In the genomic region with DNA sequence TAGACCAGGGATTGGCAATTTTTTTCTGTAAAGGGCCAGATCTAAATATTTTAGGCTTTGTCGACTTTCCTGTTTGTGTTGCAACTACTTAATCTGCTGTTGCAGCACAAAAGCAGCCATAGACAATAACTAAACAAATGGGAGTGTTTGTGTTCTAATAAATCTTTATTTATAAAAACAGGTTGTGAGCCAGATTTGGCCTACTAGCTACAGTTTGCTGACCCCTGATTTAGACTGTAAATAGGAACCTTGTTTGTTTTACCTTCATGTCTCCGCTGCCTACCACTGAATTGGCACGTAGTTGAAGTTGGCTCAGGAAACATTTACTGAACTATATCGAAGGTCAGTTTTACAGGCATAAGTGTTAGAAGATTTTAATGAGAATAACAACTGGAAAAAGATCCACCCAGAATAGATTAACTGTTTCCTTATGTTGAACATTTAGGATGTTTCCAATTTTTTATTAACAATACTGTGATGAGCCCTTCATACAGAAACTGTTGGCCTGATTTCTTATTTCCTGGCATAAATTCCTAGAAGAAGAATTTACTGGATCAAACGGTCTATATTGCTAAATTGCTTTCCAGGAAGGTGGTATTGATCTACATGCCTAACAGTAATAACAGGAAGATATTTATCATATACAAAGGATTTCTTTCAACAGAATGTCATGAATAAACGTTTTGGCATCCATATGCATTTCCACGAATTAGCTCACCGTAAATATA, we compare ENCODE assay signal across 1 cellular context.
TF ChIP-seq lines count a peak whose summit lies in the region.

No MANE protein-coding gene starts in this region.

TF ChIP-seq in HepG2, 621 proteins besides CTCF, POLR2A, EP300 and RAD21 (continued from another document and continues in another):
- TF ChIP-seq ZNF781 (CRISPR knock-in tag; IDR thresholded peaks at IDR 0.05; ENCODE audit: borderline replicate concordance, not compliant biosample characterization): no peak
- TF ChIP-seq HNF4A (CRISPR knock-in tag; IDR thresholded peaks at IDR 0.05): peak; percentile 31; the same call in 1 of the 2 replicates
- TF ChIP-seq ZNF614 (CRISPR knock-in tag; IDR thresholded peaks at IDR 0.05; ENCODE audit: borderline replicate concordance): 0 out of 2 replicates have a peak, but pooled peaks have one; percentile 51
- TF ChIP-seq, protein P1, sequence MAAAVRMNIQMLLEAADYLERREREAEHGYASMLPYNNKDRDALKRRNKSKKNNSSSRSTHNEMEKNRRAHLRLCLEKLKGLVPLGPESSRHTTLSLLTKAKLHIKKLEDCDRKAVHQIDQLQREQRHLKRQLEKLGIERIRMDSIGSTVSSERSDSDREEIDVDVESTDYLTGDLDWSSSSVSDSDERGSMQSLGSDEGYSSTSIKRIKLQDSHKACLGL (CRISPR knock-in tag; IDR thresholded peaks at IDR 0.05): no peak
- no peak for TF ChIP-seq ZNF12 (CRISPR knock-in tag; IDR thresholded peaks at IDR 0.05)
- no peak for TF ChIP-seq NFIB (CRISPR knock-in tag; IDR thresholded peaks at IDR 0.05; ENCODE audit: borderline replicate concordance)
- TF ChIP-seq, protein P2, sequence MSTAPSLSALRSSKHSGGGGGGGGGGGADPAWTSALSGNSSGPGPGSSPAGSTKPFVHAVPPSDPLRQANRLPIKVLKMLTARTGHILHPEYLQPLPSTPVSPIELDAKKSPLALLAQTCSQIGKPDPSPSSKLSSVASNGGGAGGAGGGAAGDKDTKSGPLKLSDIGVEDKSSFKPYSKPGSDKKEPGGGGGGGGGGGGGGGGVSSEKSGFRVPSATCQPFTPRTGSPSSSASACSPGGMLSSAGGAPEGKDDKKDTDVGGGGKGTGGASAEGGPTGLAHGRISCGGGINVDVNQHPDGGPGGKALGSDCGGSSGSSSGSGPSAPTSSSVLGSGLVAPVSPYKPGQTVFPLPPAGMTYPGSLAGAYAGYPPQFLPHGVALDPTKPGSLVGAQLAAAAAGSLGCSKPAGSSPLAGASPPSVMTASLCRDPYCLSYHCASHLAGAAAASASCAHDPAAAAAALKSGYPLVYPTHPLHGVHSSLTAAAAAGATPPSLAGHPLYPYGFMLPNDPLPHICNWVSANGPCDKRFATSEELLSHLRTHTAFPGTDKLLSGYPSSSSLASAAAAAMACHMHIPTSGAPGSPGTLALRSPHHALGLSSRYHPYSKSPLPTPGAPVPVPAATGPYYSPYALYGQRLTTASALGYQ (CRISPR knock-in tag; IDR thresholded peaks at IDR 0.05): peak; percentile 92
- TF ChIP-seq HDAC6 (IDR thresholded peaks at IDR 0.05; ENCODE audit: low read depth, low read length): no peak
- TF ChIP-seq NAIF1 (CRISPR knock-in tag; IDR thresholded peaks at IDR 0.05; ENCODE audit: borderline replicate concordance): no peak
- TF ChIP-seq, protein P3, sequence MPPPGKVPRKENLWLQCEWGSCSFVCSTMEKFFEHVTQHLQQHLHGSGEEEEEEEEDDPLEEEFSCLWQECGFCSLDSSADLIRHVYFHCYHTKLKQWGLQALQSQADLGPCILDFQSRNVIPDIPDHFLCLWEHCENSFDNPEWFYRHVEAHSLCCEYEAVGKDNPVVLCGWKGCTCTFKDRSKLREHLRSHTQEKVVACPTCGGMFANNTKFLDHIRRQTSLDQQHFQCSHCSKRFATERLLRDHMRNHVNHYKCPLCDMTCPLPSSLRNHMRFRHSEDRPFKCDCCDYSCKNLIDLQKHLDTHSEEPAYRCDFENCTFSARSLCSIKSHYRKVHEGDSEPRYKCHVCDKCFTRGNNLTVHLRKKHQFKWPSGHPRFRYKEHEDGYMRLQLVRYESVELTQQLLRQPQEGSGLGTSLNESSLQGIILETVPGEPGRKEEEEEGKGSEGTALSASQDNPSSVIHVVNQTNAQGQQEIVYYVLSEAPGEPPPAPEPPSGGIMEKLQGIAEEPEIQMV (CRISPR knock-in tag; IDR thresholded peaks at IDR 0.05; ENCODE audit: low read depth): no peak
- TF ChIP-seq, protein P4, sequence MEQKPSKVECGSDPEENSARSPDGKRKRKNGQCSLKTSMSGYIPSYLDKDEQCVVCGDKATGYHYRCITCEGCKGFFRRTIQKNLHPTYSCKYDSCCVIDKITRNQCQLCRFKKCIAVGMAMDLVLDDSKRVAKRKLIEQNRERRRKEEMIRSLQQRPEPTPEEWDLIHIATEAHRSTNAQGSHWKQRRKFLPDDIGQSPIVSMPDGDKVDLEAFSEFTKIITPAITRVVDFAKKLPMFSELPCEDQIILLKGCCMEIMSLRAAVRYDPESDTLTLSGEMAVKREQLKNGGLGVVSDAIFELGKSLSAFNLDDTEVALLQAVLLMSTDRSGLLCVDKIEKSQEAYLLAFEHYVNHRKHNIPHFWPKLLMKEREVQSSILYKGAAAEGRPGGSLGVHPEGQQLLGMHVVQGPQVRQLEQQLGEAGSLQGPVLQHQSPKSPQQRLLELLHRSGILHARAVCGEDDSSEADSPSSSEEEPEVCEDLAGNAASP (CRISPR knock-in tag; IDR thresholded peaks at IDR 0.05; ENCODE audit: borderline replicate concordance): peak; percentile 30; the same call in 1 of the 2 replicates
- TF ChIP-seq, protein P5, sequence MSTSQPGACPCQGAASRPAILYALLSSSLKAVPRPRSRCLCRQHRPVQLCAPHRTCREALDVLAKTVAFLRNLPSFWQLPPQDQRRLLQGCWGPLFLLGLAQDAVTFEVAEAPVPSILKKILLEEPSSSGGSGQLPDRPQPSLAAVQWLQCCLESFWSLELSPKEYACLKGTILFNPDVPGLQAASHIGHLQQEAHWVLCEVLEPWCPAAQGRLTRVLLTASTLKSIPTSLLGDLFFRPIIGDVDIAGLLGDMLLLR (CRISPR knock-in tag; IDR thresholded peaks at IDR 0.05): no peak
- TF ChIP-seq SP5 (CRISPR knock-in tag; IDR thresholded peaks at IDR 0.05; ENCODE audit: borderline replicate concordance, low read depth): 0 out of 2 replicates have a peak, but pooled peaks have one; percentile 27
- TF ChIP-seq ZNF841 (CRISPR knock-in tag; IDR thresholded peaks at IDR 0.05; ENCODE audit: borderline replicate concordance): no peak
- TF ChIP-seq RBFOX2 (IDR thresholded peaks at IDR 0.05; ENCODE audit: low read depth, low read length): no peak
- no peak for TF ChIP-seq ARHGAP35 (CRISPR knock-in tag; IDR thresholded peaks at IDR 0.05; ENCODE audit: borderline replicate concordance)
- no peak for TF ChIP-seq NFRKB (IDR thresholded peaks at IDR 0.05)
- TF ChIP-seq TEAD3 (CRISPR knock-in tag; optimal IDR thresholded peaks at IDR 0.05; ENCODE audit: borderline replicate concordance): peak; percentile 42
- TF ChIP-seq TOE1 (CRISPR knock-in tag; IDR thresholded peaks at IDR 0.05): no peak
- TF ChIP-seq, protein P6, sequence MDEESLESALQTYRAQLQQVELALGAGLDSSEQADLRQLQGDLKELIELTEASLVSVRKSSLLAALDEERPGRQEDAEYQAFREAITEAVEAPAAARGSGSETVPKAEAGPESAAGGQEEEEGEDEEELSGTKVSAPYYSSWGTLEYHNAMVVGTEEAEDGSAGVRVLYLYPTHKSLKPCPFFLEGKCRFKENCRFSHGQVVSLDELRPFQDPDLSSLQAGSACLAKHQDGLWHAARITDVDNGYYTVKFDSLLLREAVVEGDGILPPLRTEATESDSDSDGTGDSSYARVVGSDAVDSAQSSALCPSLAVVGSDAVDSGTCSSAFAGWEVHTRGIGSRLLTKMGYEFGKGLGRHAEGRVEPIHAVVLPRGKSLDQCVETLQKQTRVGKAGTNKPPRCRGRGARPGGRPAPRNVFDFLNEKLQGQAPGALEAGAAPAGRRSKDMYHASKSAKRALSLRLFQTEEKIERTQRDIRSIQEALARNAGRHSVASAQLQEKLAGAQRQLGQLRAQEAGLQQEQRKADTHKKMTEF (CRISPR knock-in tag; IDR thresholded peaks at IDR 0.05): peak; percentile 54; the same call in 1 of the 2 replicates
- peak; percentile 83; the same call in 1 of the 2 replicates for TF ChIP-seq GATA4 (IDR thresholded peaks at IDR 0.05; ENCODE audit: borderline replicate concordance, low read depth)
- TF ChIP-seq, protein P7, sequence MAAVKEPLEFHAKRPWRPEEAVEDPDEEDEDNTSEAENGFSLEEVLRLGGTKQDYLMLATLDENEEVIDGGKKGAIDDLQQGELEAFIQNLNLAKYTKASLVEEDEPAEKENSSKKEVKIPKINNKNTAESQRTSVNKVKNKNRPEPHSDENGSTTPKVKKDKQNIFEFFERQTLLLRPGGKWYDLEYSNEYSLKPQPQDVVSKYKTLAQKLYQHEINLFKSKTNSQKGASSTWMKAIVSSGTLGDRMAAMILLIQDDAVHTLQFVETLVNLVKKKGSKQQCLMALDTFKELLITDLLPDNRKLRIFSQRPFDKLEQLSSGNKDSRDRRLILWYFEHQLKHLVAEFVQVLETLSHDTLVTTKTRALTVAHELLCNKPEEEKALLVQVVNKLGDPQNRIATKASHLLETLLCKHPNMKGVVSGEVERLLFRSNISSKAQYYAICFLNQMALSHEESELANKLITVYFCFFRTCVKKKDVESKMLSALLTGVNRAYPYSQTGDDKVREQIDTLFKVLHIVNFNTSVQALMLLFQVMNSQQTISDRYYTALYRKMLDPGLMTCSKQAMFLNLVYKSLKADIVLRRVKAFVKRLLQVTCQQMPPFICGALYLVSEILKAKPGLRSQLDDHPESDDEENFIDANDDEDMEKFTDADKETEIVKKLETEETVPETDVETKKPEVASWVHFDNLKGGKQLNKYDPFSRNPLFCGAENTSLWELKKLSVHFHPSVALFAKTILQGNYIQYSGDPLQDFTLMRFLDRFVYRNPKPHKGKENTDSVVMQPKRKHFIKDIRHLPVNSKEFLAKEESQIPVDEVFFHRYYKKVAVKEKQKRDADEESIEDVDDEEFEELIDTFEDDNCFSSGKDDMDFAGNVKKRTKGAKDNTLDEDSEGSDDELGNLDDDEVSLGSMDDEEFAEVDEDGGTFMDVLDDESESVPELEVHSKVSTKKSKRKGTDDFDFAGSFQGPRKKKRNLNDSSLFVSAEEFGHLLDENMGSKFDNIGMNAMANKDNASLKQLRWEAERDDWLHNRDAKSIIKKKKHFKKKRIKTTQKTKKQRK (IDR thresholded peaks at IDR 0.05; ENCODE audit: low read length): no peak
- peak; percentile 41; the same call in 1 of the 2 replicates for TF ChIP-seq KAT8 (CRISPR knock-in tag; IDR thresholded peaks at IDR 0.05)
- TF ChIP-seq NCOA1 (CRISPR knock-in tag; IDR thresholded peaks at IDR 0.05): no peak
- TF ChIP-seq CBFB (CRISPR knock-in tag; IDR thresholded peaks at IDR 0.05): no peak
- no peak for TF ChIP-seq TGIF2 (CRISPR knock-in tag; IDR thresholded peaks at IDR 0.05)
- no peak; the same call in 1 of the 2 replicates for TF ChIP-seq CEBPB (IDR thresholded peaks at IDR 0.05; ENCODE audit: borderline replicate concordance, low read depth, low read length)
- TF ChIP-seq ZNF234 (CRISPR knock-in tag; conservative IDR thresholded peaks at IDR 0.05): no peak
- TF ChIP-seq SYNCRIP (IDR thresholded peaks at IDR 0.05; ENCODE audit: insufficient read depth, low read depth, low read length): no peak
- no peak for TF ChIP-seq ZNF792 (CRISPR knock-in tag; IDR thresholded peaks at IDR 0.05)
- TF ChIP-seq SMAD1 (CRISPR knock-in tag; IDR thresholded peaks at IDR 0.05; ENCODE audit: borderline replicate concordance, low read depth): no peak
- TF ChIP-seq SPEN (CRISPR knock-in tag; IDR thresholded peaks at IDR 0.05; ENCODE audit: low read depth): no peak
- TF ChIP-seq CENPT (CRISPR knock-in tag; IDR thresholded peaks at IDR 0.05; ENCODE audit: low read depth): no peak
- TF ChIP-seq KDM6A (CRISPR knock-in tag; IDR thresholded peaks at IDR 0.05; ENCODE audit: low read depth): no peak
- no peak for TF ChIP-seq JUND (CRISPR knock-in tag; IDR thresholded peaks at IDR 0.05)
- TF ChIP-seq, protein P8, sequence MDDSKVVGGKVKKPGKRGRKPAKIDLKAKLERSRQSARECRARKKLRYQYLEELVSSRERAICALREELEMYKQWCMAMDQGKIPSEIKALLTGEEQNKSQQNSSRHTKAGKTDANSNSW (CRISPR knock-in tag; IDR thresholded peaks at IDR 0.05; ENCODE audit: borderline replicate concordance): no peak
- no peak for TF ChIP-seq ZNF350 (CRISPR knock-in tag; IDR thresholded peaks at IDR 0.05; ENCODE audit: borderline replicate concordance, low read depth)
- TF ChIP-seq FOXA3 (CRISPR knock-in tag; IDR thresholded peaks at IDR 0.05): peak; percentile 93
- no peak for TF ChIP-seq PTBP1 (IDR thresholded peaks at IDR 0.05; ENCODE audit: low read depth, low read length, poor library complexity, severe bottlenecking)
- TF ChIP-seq MAFK (conservative IDR thresholded peaks at IDR 0.05 in 1 of 2, IDR thresholded peaks at IDR 0.05 in 1 of 2; ENCODE audit: low read length in 2 of 2): peak; percentile 64 to 74; a peak in 3 of 4 replicates
- peak; percentile 41; the same call in 1 of the 2 replicates for TF ChIP-seq CEBPG (CRISPR knock-in tag; IDR thresholded peaks at IDR 0.05)
- TF ChIP-seq ZNF839 (CRISPR knock-in tag; IDR thresholded peaks at IDR 0.05; ENCODE audit: borderline replicate concordance): no peak
- TF ChIP-seq KAT7 (CRISPR knock-in tag; IDR thresholded peaks at IDR 0.05; ENCODE audit: borderline replicate concordance): no peak
- no peak for TF ChIP-seq HES4 (CRISPR knock-in tag; IDR thresholded peaks at IDR 0.05; ENCODE audit: borderline replicate concordance)
- TF ChIP-seq, protein P9, sequence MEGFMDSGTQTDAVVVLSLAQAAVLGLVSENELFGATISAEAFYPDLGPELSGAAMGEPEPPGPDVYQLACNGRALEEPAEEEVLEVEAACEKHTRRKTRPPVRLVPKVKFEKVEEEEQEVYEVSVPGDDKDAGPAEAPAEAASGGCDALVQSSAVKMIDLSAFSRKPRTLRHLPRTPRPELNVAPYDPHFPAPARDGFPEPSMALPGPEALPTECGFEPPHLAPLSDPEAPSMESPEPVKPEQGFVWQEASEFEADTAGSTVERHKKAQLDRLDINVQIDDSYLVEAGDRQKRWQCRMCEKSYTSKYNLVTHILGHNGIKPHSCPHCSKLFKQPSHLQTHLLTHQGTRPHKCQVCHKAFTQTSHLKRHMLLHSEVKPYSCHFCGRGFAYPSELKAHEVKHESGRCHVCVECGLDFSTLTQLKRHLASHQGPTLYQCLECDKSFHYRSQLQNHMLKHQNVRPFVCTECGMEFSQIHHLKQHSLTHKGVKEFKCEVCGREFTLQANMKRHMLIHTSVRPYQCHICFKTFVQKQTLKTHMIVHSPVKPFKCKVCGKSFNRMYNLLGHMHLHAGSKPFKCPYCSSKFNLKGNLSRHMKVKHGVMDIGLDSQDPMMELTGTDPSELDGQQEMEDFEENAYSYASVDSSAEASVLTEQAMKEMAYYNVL (CRISPR knock-in tag; IDR thresholded peaks at IDR 0.05; ENCODE audit: borderline replicate concordance): no peak
- TF ChIP-seq SOX6 (IDR thresholded peaks at IDR 0.05): no peak
- peak; percentile 84 for TF ChIP-seq SOX6 (CRISPR knock-in tag; IDR thresholded peaks at IDR 0.05)
- TF ChIP-seq SP2 (CRISPR knock-in tag; IDR thresholded peaks at IDR 0.05): no peak
- TF ChIP-seq, protein P10, sequence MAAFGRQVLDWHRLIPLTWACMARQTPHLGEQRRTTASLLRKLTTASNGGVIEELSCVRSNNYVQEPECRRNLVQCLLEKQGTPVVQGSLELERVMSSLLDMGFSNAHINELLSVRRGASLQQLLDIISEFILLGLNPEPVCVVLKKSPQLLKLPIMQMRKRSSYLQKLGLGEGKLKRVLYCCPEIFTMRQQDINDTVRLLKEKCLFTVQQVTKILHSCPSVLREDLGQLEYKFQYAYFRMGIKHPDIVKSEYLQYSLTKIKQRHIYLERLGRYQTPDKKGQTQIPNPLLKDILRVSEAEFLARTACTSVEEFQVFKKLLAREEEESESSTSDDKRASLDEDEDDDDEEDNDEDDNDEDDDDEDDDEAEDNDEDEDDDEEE (CRISPR knock-in tag; IDR thresholded peaks at IDR 0.05): no peak
- no peak for TF ChIP-seq SMYD3 (CRISPR knock-in tag; IDR thresholded peaks at IDR 0.05)
- no peak for TF ChIP-seq MTA3 (CRISPR knock-in tag; IDR thresholded peaks at IDR 0.05)
- TF ChIP-seq ZSCAN30 (CRISPR knock-in tag; IDR thresholded peaks at IDR 0.05): no peak
- TF ChIP-seq ZNF557 (CRISPR knock-in tag; IDR thresholded peaks at IDR 0.05): 0 out of 2 replicates have a peak, but pooled peaks have one; percentile 26
